ENCODE assay signal across 8 cellular contexts in the genomic region with DNA sequence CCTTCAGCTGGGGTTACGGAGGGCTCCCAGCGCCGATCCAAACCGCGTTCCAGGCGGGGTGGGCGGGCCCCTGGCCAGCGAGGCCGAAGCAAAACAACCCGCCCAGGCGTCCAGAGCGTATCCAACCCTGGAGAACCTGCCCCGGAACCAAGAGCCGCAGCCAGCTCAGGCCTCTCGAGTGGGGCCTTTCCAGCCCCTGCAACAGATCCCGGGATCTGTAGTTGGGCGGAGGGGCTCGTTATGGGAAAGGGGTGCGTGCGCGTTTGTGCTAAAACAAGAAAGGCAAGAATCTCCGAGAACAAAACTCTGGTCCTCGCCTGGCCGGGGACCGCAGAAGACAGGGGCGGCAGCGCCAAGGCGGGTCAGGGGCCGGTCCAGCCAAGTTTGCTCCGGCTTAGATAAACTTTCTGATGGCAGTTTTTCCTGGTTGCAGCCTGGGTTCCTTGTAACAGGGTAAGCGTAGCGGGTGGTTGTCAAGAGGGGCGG. TPM values are rescaled to one million over a fixed set of nuclear protein-coding genes. Genes with fewer than 3 reads are reported as not detected.
A peak's percentile ranks its signal among the peaks of the same experiment; 100 is the strongest.
DNase-seq lines count a peak whose midpoint lies in the region; ATAC-seq and TF ChIP-seq lines count a peak whose summit lies in the region.

No MANE protein-coding gene starts in this region.

- H3K4me3 ChIP-seq in ectodermal cell (ENCODE audit: insufficient read depth, low read depth, low read length) = peak overlapping the region; percentile 87
- peak overlapping the region; percentile 78 for H3K4me3 ChIP-seq in lower leg skin (ENCODE audit: low read depth, poor library complexity, severe bottlenecking)

- no peaks in the 10 kb centered on the region for H3K36me3 ChIP-seq in ectodermal cell (ENCODE audit: control insufficient read depth, insufficient read depth, low read length)

- TF ChIP-seq CTCF in GM13977 (IDR thresholded peaks at IDR 0.05; ENCODE audit: extremely low read depth, insufficient read depth, missing control alignments) (no peak), lower leg skin (IDR thresholded peaks at IDR 0.05) (no peak)

- DNase-seq in GM13977 (ENCODE audit: low spot score) = peak; percentile 59
- DNase-seq in NCI-H748 treated with DMSO at 0.1 percent for 48 hours (lab: John Stamatoyannopoulos, UW) = peak; percentile 75
- peak; percentile 76 to 97 for DNase-seq in lower leg skin (ENCODE audit: low spot score in 2 of 2)
- DNase-seq in activated gamma-delta T cell treated with Interleukin-2 at 50 U/mL for 16 hours = no peak
- DNase-seq in NAMALWA (ENCODE audit: low spot score) = no peak

- H3K4me1 ChIP-seq in ectodermal cell (ENCODE audit: control insufficient read depth, insufficient read depth, low read length) = peaks cover 4% of the 10 kb centered on the region

- no peaks in the 10 kb centered on the region for H3K27me3 ChIP-seq in ectodermal cell (ENCODE audit: control insufficient read depth, insufficient read depth, low read length, poor library complexity, severe bottlenecking)

- no peak for ATAC-seq in GM18868 (IDR thresholded peaks at IDR 0.05; ENCODE audit: unreplicated experiment)

- TF ChIP-seq POLR2A in lower leg skin (IDR thresholded peaks at IDR 0.05) = no peak

- H3K27ac ChIP-seq in ectodermal cell (ENCODE audit: insufficient read depth, low read depth, low read length, poor library complexity, severe bottlenecking) (peak overlapping the region; percentile 97), temporal lobe (ENCODE audit: low read depth, low read length) (peak overlapping the region; percentile 79)

- H3K9me3 ChIP-seq in ectodermal cell (ENCODE audit: control insufficient read depth, low read length) = no peaks in the 10 kb centered on the region

- WGBS in ectodermal cell, 2 experiments = 0 to 1% methylated on average over 33 of the region's 33 CpGs
- 0 to 1% methylated on average over 32 of the region's 33 CpGs for whole genome bisulfite sequencing in lower leg skin, 2 donors

- intact Hi-C loops in lower leg skin (cut with DNase I; ENCODE audit: low total_unique reads) = no loop called here

- in situ Hi-C loops in GM13977 (cut with MboI; ENCODE audit: low pct_unique_long_range_greater_than_20kb, low sequenced_read_pairs, unreplicated experiment) = no loop called here

RNA-seq across cellular contexts. Expression of a gene that starts 0.5 kb away (rescaled TPM):
- polyA plus RNA-seq in ectodermal cell (2013, experiment 1 of 4) = 22.6 TPM
- polyA plus RNA-seq in ectodermal cell (2013, experiment 2 of 4) = 12.7 TPM
- polyA plus RNA-seq in ectodermal cell (2013, experiment 3 of 4) = 16.3 TPM
- 17.7 TPM for polyA plus RNA-seq in ectodermal cell (2013, experiment 4 of 4)
- total RNA-seq in lower leg skin (10 to 100 TPM; 60.9 to 88.3 (median 83.2) TPM), temporal lobe (9.3 TPM)

Comparison
In these comparisons a context has a peak if more than half of its experiments do, and no peak if none do; other contexts are left out.
1. DNase-seq: peak in GM13977 (single experiment), NCI-H748 treated with DMSO at 0.1 percent for 48 hours (single experiment) and lower leg skin (2 of 2); none in activated gamma-delta T cell treated with Interleukin-2 at 50 U/mL for 16 hours (single experiment) and NAMALWA (single experiment).